ENCODE assay signal across 12 cellular contexts in genomic region chr5:80351019-80351418, GRCh38. TPM values are rescaled to one million over a fixed set of nuclear protein-coding genes. Genes with fewer than 3 reads are reported as not detected.
"Had no signal": no experiment of that assay in that cellular context is flagged by ENCODE, and none has a peak within 500 bp of the region (broad histone marks: within the 10 kb centered on the region; RNA-seq: fewer than 3 reads in every experiment).

No MANE protein-coding gene starts in this region.

RNA-seq across cellular contexts. Expression of gene SPZ1, which starts 31.2 kb away (rescaled TPM):
- total RNA-seq: OCI-LY7, PC-3, PC-9, Peyer's patch, Right ventricle myocardium inferior, Right ventricle myocardium superior, RPMI7951, SJCRH30, SJSA1, SK-MEL-5, T-cell had no signal
- polyA plus RNA-seq: SK-N-SH had no signal
